8 cellular contexts compared by ENCODE assay signal in genomic region chr21:43362306-43362927, GRCh38.
A peak's percentile ranks its signal among the peaks of the same experiment; 100 is the strongest.
DNase-seq lines count a peak whose midpoint lies in the region; ATAC-seq and TF ChIP-seq lines count a peak whose summit lies in the region.

No MANE protein-coding gene starts in this region.

- intact Hi-C loops in mammary epithelial cell (cut with micrococcal nuclease): no loop called here
- intact Hi-C loops in left colon (cut with DNase I, micrococcal nuclease): no loop called here

- no peaks in the 10 kb centered on the region for H3K27me3 ChIP-seq in mammary epithelial cell (ENCODE audit: insufficient read depth, low read length)

- dilution Hi-C loops in mammary epithelial cell (cut with HindIII; ENCODE audit: low sequenced_read_pairs): no loop called here

- peak overlapping the region; percentile 88 for H3K9ac ChIP-seq in mammary epithelial cell (ENCODE audit: insufficient read depth, low read length)

- BruUV-seq in mammary epithelial cell (replicated peaks; lab: Mats Ljungman, UMichigan): no TSS peak

- peaks cover 28% of the 10 kb centered on the region for H3K4me1 ChIP-seq in mammary epithelial cell (ENCODE audit: insufficient read depth, low read length)

- no peaks in the 10 kb centered on the region for H3K9me3 ChIP-seq in mammary epithelial cell (replicated peaks; ENCODE audit: insufficient read depth, low read length)

- H3K79me2 ChIP-seq in mammary epithelial cell (ENCODE audit: insufficient read depth, low read length): no peaks in the 10 kb centered on the region

- H3K4me2 ChIP-seq in mammary epithelial cell (ENCODE audit: insufficient read depth, low read depth, low read length): peak overlapping the region; percentile 78

- peak overlapping the region in 1 of 3 experiments; percentile 26 for H3K4me3 ChIP-seq in mammary epithelial cell (replicated peaks in 1 of 3; ENCODE audit: insufficient read depth in 1 of 3, low read depth in 2 of 3, low read length in 3 of 3)

- peak in 1 of 2 donors; percentile 11 for TF ChIP-seq CTCF in mammary epithelial cell (conservative IDR thresholded peaks at IDR 0.05 in 1 of 2, IDR thresholded peaks at IDR 0.05 in 1 of 2; ENCODE audit: extremely low read depth in 1 of 2, insufficient read depth in 1 of 2, low read depth in 1 of 2, low read length in 2 of 2)

- in situ Hi-C loops in mammary epithelial cell (cut with MboI; ENCODE audit: low sequenced_read_pairs in 2 of 2): no loop called here

- no peaks in the 10 kb centered on the region for H4K20me1 ChIP-seq in mammary epithelial cell (ENCODE audit: insufficient read depth, low read length)

- peak overlapping the region; percentile 95 for H3K27ac ChIP-seq in mammary epithelial cell (ENCODE audit: insufficient read depth, low read depth, low read length)

- H3K36me3 ChIP-seq in mammary epithelial cell (ENCODE audit: insufficient read depth, low read length): no peaks in the 10 kb centered on the region

- WGBS in mammary epithelial cell (ENCODE audit: low coverage, missing lambda C conversion rate): 12% methylated on average over 22 of the region's 37 CpGs

- ATAC-seq in GM18502 (IDR thresholded peaks at IDR 0.05; ENCODE audit: poor library complexity, unreplicated experiment) (peak; percentile 58), left colon (peak; percentile 39), HG03378 (IDR thresholded peaks at IDR 0.05; ENCODE audit: unreplicated experiment) (no peak), GM18519 (IDR thresholded peaks at IDR 0.05; ENCODE audit: low FRiP score, unreplicated experiment) (no peak)

- DNase-seq in HPDE6-E6E7 (ENCODE audit: extremely low spot score): peak; percentile 67
- peak in 3 of 4 experiments; percentile 54 to 78 (median 78) for DNase-seq in activated CD4-positive, CD25-positive, alpha-beta regulatory T cell (lab: John Stamatoyannopoulos, UW)
- DNase-seq in mammary epithelial cell: peak; percentile 68
- DNase-seq in left colon: peak; percentile 64 to 66
- peak; percentile 44 to 54 (median 53) for DNase-seq in stimulated activated CD4-positive, alpha-beta T cell treated with anti-CD3 and anti-CD28 coated beads, TNF-alpha, amount 100 ng/mL, for 1 hour (ENCODE audit: low read depth in 3 of 3, low spot score in 1 of 3)

- CTCF ChIA-PET in mammary epithelial cell (lab: Charles Lee; ENCODE audit: low non-redundant PET): no interaction called here

- H2AFZ ChIP-seq in mammary epithelial cell (ENCODE audit: low read depth, low read length): peak overlapping the region; percentile 81

Comparison
In these comparisons a context has a peak if more than half of its experiments do, and no peak if none do; other contexts are left out.
1. ATAC-seq: peak in GM18502 (single experiment) and left colon (single experiment); none in HG03378 (single experiment) and GM18519 (single experiment).
2. Peak in every context shown above with its lines, with median percentiles within 50 percentile points of each other: DNase-seq.